In genomic region chr10:484441-484924, GRCh38 we compare ENCODE assay signal across 8 cellular contexts.
DNase-seq lines count a peak whose midpoint lies in the region; TF ChIP-seq lines count a peak whose summit lies in the region.

No MANE protein-coding gene starts in this region.

- no peak overlapping the region for H2AFZ ChIP-seq in mesenchymal stem cell (ENCODE audit: low read depth, low read length)

- TF ChIP-seq CTCF in AG10803 (conservative IDR thresholded peaks at IDR 0.05; ENCODE audit: low read length) (no peak), RWPE1 (conservative IDR thresholded peaks at IDR 0.05; ENCODE audit: low read depth) (no peak)

- H3K18ac ChIP-seq in mesenchymal stem cell (ENCODE audit: low read depth in 1 of 2, low read length in 2 of 2): no peak overlapping the region

- H2AK5ac ChIP-seq in mesenchymal stem cell (ENCODE audit: low read length, severe bottlenecking): no peak overlapping the region

- H2BK15ac ChIP-seq in mesenchymal stem cell (ENCODE audit: low read depth, poor library complexity, severe bottlenecking): no peak overlapping the region

- peak overlapping the region; percentile 18 for H4K91ac ChIP-seq in mesenchymal stem cell (ENCODE audit: low read length)

- H3K9me3 ChIP-seq in mesenchymal stem cell (ENCODE audit: control insufficient read depth, low read length): no peaks in the 10 kb centered on the region

- no peak overlapping the region for H3K14ac ChIP-seq in mesenchymal stem cell (ENCODE audit: low read length in 2 of 2)

- peak; percentile 42 for DNase-seq in AG10803 (ENCODE audit: low read depth)
- DNase-seq in H4 (ENCODE audit: low spot score): peak; percentile 16
- DNase-seq in RWPE1 (ENCODE audit: low spot score): peak; percentile 53
- peak; percentile 36 for DNase-seq in cerebellum (ENCODE audit: low spot score)
- DNase-seq in mesenchymal stem cell: peak; percentile 57
- no peak for DNase-seq in 8988T
- DNase-seq in cortex of kidney (lab: John Stamatoyannopoulos, UW): no peak

- POLR2A ChIA-PET in RWPE1 (lab: Yijun Ruan, JAX; ENCODE audit: low non-redundant PET): no interaction called here

- H3K4me2 ChIP-seq in mesenchymal stem cell (ENCODE audit: low read length, poor library complexity, severe bottlenecking): peak overlapping the region; percentile 96

- no peak overlapping the region for H3K23ac ChIP-seq in mesenchymal stem cell (ENCODE audit: low read length in 2 of 2)

- peaks cover 25 to 27% of the 10 kb centered on the region in 2 experiments for H3K36me3 ChIP-seq in mesenchymal stem cell (ENCODE audit: control insufficient read depth in 1 of 2, insufficient read depth in 2 of 2, low read depth in 1 of 2, low read length in 2 of 2)
- no peaks in the 10 kb centered on the region for H3K36me3 ChIP-seq in urinary bladder (ENCODE audit: insufficient read depth)

- H3K79me1 ChIP-seq in mesenchymal stem cell (replicated peaks; ENCODE audit: low read length, poor library complexity, severe bottlenecking): peaks cover 53% of the 10 kb centered on the region

- no peak overlapping the region for H3K4ac ChIP-seq in mesenchymal stem cell (ENCODE audit: low read depth in 1 of 2, low read length in 2 of 2)

- H2BK120ac ChIP-seq in mesenchymal stem cell (ENCODE audit: low read depth, low read length): no peak overlapping the region

- H3K9ac ChIP-seq in mesenchymal stem cell (ENCODE audit: low read length): peak overlapping the region; percentile 72

- H3K27ac ChIP-seq in RWPE1 (peak overlapping the region; percentile 63), mesenchymal stem cell (ENCODE audit: low read length, poor library complexity, severe bottlenecking) (peak overlapping the region; percentile 82), urinary bladder (ENCODE audit: low read depth) (peak overlapping the region; percentile 12)

- H3K4me1 ChIP-seq in mesenchymal stem cell (ENCODE audit: control insufficient read depth, insufficient read depth, low read depth, low read length): peaks cover 24% of the 10 kb centered on the region
- H3K4me1 ChIP-seq in urinary bladder (ENCODE audit: insufficient read depth): no peaks in the 10 kb centered on the region

- H3K27me3 ChIP-seq in mesenchymal stem cell (ENCODE audit: control insufficient read depth in 1 of 2, insufficient read depth in 1 of 2, low read length in 2 of 2): no peaks in the 10 kb centered on the region

- no peak overlapping the region for H2BK12ac ChIP-seq in mesenchymal stem cell (ENCODE audit: low read length in 2 of 2)

- H2BK5ac ChIP-seq in mesenchymal stem cell (ENCODE audit: low read depth, low read length, poor library complexity, severe bottlenecking): no peak overlapping the region

- H3K4me3 ChIP-seq in AG10803 (ENCODE audit: low read length): peak overlapping the region; percentile 47
- H3K4me3 ChIP-seq in mesenchymal stem cell (ENCODE audit: insufficient read depth in 1 of 2, low read depth in 1 of 2, low read length in 2 of 2): peak overlapping the region; percentile 37 to 41
- H3K4me3 ChIP-seq in urinary bladder (ENCODE audit: low read depth, low read length): peak overlapping the region; percentile 24

- CTCF ChIA-PET in RWPE1 (lab: Yijun Ruan, JAX): interaction anchor here (0.6 kb wide), 3 partner anchors 13 to 305 kb away, joined by 3 to 4 read pairs (median 3); no protein-coding TSS in a partner anchor

- no peak overlapping the region for H4K8ac ChIP-seq in mesenchymal stem cell (ENCODE audit: low read length)

- 73% methylated on average over 24 of the region's 24 CpGs for WGBS in mesenchymal stem cell
- 65% methylated on average over 24 of the region's 24 CpGs for WGBS in urinary bladder

Comparison
In these comparisons a context has a peak if more than half of its experiments do, and no peak if none do; other contexts are left out.
1. DNase-seq: peak in AG10803 (single experiment), H4 (single experiment), RWPE1 (single experiment), cerebellum (single experiment) and mesenchymal stem cell (single experiment); none in 8988T (single experiment) and cortex of kidney (single experiment).
2. H3K27ac ChIP-seq: peak in every context shown above with its lines; median percentile 82 in mesenchymal stem cell; 63 in RWPE1; 12 in urinary bladder.
3. Peak in every context shown above with its lines, with median percentiles within 50 percentile points of each other: H3K4me3 ChIP-seq.